8 cellular contexts compared by ENCODE assay signal in the genomic region with DNA sequence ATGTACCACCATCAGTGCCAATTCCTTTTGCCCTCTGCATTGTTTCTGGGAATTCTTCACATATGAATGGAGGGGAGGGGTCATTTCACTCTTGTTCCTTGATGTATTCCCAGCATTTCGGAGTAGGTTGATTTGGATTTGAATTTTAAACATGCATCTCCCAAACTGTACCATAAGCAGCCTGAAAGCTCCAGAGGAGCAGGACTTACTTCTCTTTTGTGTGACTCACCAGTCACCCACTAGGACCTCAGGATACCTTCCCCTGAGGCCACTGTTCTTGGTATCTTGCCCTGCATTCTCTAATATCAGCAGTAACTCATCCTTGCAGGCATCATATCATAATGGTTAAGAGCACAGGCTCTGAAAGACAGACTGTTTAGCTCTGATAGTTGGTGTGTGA. TPM values are rescaled to one million over a fixed set of nuclear protein-coding genes. Genes with fewer than 3 reads are reported as not detected.
DNase-seq lines count a peak whose midpoint lies in the region; ATAC-seq and TF ChIP-seq lines count a peak whose summit lies in the region.

No MANE protein-coding gene starts in this region.

- H3K4me3 ChIP-seq in cardiac muscle cell (peak overlapping the region; percentile 81), adrenal gland (peak overlapping the region in 2 of 4 donors; percentile 60 to 72), lower leg skin (ENCODE audit: low read depth, poor library complexity, severe bottlenecking) (peak overlapping the region; percentile 94), upper lobe of left lung (peak overlapping the region; percentile 74 to 95 (median 78))

- TF ChIP-seq POLR2A in adrenal gland (IDR thresholded peaks at IDR 0.05), result no peak
- no peak for TF ChIP-seq POLR2A in lower leg skin (IDR thresholded peaks at IDR 0.05)
- TF ChIP-seq POLR2A in upper lobe of left lung (IDR thresholded peaks at IDR 0.05), result no peak

- H3K27ac ChIP-seq in cardiac muscle cell (peak overlapping the region; percentile 82), adrenal gland (peak overlapping the region in 3 of 5 donors; percentile 73 to 94 (median 92)), upper lobe of left lung (peak overlapping the region; percentile 80 to 93 (median 92))

- H3K9me3 ChIP-seq in cardiac muscle cell (ENCODE audit: low read depth) (no peaks in the 10 kb centered on the region), adrenal gland (replicated peaks in 1 of 3) (no peaks in the 10 kb centered on the region), upper lobe of left lung (no peaks in the 10 kb centered on the region)

- H3K36me3 ChIP-seq in cardiac muscle cell (peaks cover 13% of the 10 kb centered on the region), adrenal gland (replicated peaks in 1 of 2) (peaks cover 0 to 28% of the 10 kb centered on the region in 2 donors), upper lobe of left lung (peaks cover 4 to 30% (median 18%) of the 10 kb centered on the region in 4 donors)

- intact Hi-C loops in left ventricle myocardium superior (cut with micrococcal nuclease) (no loop called here), adrenal gland (cut with DNase I) (no loop called here), lower leg skin (cut with DNase I; ENCODE audit: low total_unique reads) (no loop called here)

- H3K27me3 ChIP-seq in cardiac muscle cell (no peaks in the 10 kb centered on the region), adrenal gland (no peaks in the 10 kb centered on the region), upper lobe of left lung (no peaks in the 10 kb centered on the region)

- TF ChIP-seq CTCF in cardiac muscle cell (IDR thresholded peaks at IDR 0.05; ENCODE audit: low read depth, low read length), result no peak
- no peak for TF ChIP-seq CTCF in adrenal gland (IDR thresholded peaks at IDR 0.05)
- TF ChIP-seq CTCF in lower leg skin (IDR thresholded peaks at IDR 0.05), result no peak
- TF ChIP-seq CTCF in upper lobe of left lung (IDR thresholded peaks at IDR 0.05), result no peak
- TF ChIP-seq CTCF in GM10266 (IDR thresholded peaks at IDR 0.05; ENCODE audit: control insufficient read depth, insufficient read depth, low read depth, missing control alignments), result no peak

- H3K4me1 ChIP-seq in cardiac muscle cell (ENCODE audit: low read depth) (peaks cover 9% of the 10 kb centered on the region), adrenal gland (replicated peaks in 1 of 2) (peaks cover 13 to 23% of the 10 kb centered on the region in 2 donors), upper lobe of left lung (peaks cover 27 to 35% (median 30%) of the 10 kb centered on the region in 4 donors)

- no peak for DNase-seq in cardiac muscle cell (ENCODE audit: low read depth in 1 of 2, low spot score in 1 of 2)
- no peak for DNase-seq in left ventricle myocardium superior
- no peak for DNase-seq in adrenal gland
- no peak for DNase-seq in lower leg skin (ENCODE audit: low spot score in 2 of 2)
- no peak for DNase-seq in upper lobe of left lung
- DNase-seq in NCI-H128 (lab: John Stamatoyannopoulos, UW; ENCODE audit: unreplicated experiment), result no peak
- no peak for DNase-seq in GM10266 (ENCODE audit: extremely low spot score)
- no peak for DNase-seq in stimulated activated CD4-positive, alpha-beta T cell treated with anti-CD3 and anti-CD28 coated beads, Interleukin-12 subunit alpha, Interleukin-12 subunit beta, amount 100 ng/mL, for 4 hours

- no peak for TF ChIP-seq EP300 in upper lobe of left lung (IDR thresholded peaks at IDR 0.05)

- ATAC-seq in left ventricle myocardium superior (no peak), upper lobe of left lung (ENCODE audit: low FRiP score in 2 of 2) (no peak)

- 50 to 69% (median 60%) methylated on average over 1 of the region's 1 CpG for WGBS in adrenal gland, 4 donors
- 63 to 76% methylated on average over 1 of the region's 1 CpG for WGBS in lower leg skin, 2 donors
- 60 to 79% methylated on average over 1 of the region's 1 CpG for WGBS in upper lobe of left lung, 2 donors

RNA-seq across cellular contexts. Expression of a gene that starts 0.7 kb away (rescaled TPM):
- 49.1 and 76.8 TPM in 2 replicates for total RNA-seq in cardiac muscle cell
- polyA plus RNA-seq in cardiac muscle cell, result 148 and 188 TPM in 2 replicates
- total RNA-seq in left ventricle myocardium superior, result 116 TPM
- 100 to 1,000 TPM in 1 of 8 donors, 10 to 100 TPM in 7; 16.7 to 118 (median 75.1) TPM for total RNA-seq in adrenal gland
- 100 to 1,000 TPM in 2 of 3 donors, 10 to 100 TPM in 1; 65.9 to 143 (median 124) TPM for polyA plus RNA-seq in adrenal gland
- total RNA-seq in lower leg skin, result 10 to 100 TPM; 19.0 to 37.9 (median 27.3) TPM
- total RNA-seq in upper lobe of left lung, result 10 to 100 TPM; 17.2 to 58.2 (median 30.7) TPM

RNA-seq across cellular contexts. Expression of a gene that starts 0.9 kb away (rescaled TPM):
- total RNA-seq in cardiac muscle cell, result 44.3 and 57.2 TPM in 2 replicates
- polyA plus RNA-seq in cardiac muscle cell, result 38.4 and 60.5 TPM in 2 replicates
- 35.9 TPM for total RNA-seq in left ventricle myocardium superior
- total RNA-seq in adrenal gland, result 10 to 100 TPM; 16.1 to 51.9 (median 33.3) TPM
- polyA plus RNA-seq in adrenal gland, result 10 to 100 TPM; 14.2 to 84.9 (median 47.1) TPM
- total RNA-seq in lower leg skin, result 10 to 100 TPM; 18.0 to 25.7 (median 21.3) TPM
- total RNA-seq in upper lobe of left lung, result 100 to 1,000 TPM in 1 of 6 donors, 10 to 100 TPM in 5; 31.2 to 155 (median 37.7) TPM

RNA-seq across cellular contexts. Expression of a gene that starts 4.9 kb away (rescaled TPM):
- total RNA-seq in cardiac muscle cell, result 43.5 and 65.8 TPM in 2 replicates
- polyA plus RNA-seq in cardiac muscle cell, result 33.1 and 44.9 TPM in 2 replicates
- 9.6 TPM for total RNA-seq in left ventricle myocardium superior
- total RNA-seq in adrenal gland, result 10 to 100 TPM; 17.9 to 47.2 (median 35.1) TPM
- 10 to 100 TPM; 12.0 to 30.6 (median 19.3) TPM for polyA plus RNA-seq in adrenal gland
- total RNA-seq in lower leg skin, result 10 to 100 TPM; 11.8 to 18.2 (median 13.6) TPM
- total RNA-seq in upper lobe of left lung, result 10 to 100 TPM; 16.0 to 35.6 (median 20.4) TPM

RNA-seq across cellular contexts. Expression of a gene that starts 17.6 kb away (rescaled TPM):
- total RNA-seq in cardiac muscle cell, result 103 and 115 TPM in 2 replicates
- 75.8 and 88.0 TPM in 2 replicates for polyA plus RNA-seq in cardiac muscle cell
- total RNA-seq in left ventricle myocardium superior, result 2.1 TPM
- 10 to 100 TPM in 3 of 8 donors, 1 to 10 TPM in 5; 2.8 to 16.7 (median 7.6) TPM for total RNA-seq in adrenal gland
- polyA plus RNA-seq in adrenal gland, result 10 to 100 TPM in 1 of 3 donors, 1 to 10 TPM in 2; 2.8 to 14.2 (median 8.1) TPM
- 10 to 100 TPM; 40.9 to 51.9 (median 49.7) TPM for total RNA-seq in lower leg skin
- total RNA-seq in upper lobe of left lung, result 100 to 1,000 TPM in 2 of 6 donors, 10 to 100 TPM in 4; 68.6 to 180 (median 89.4) TPM

RNA-seq across cellular contexts. Expression of a gene that starts 37.1 kb away (rescaled TPM):
- total RNA-seq in cardiac muscle cell (67.3 and 108 TPM in 2 replicates), left ventricle myocardium superior (27.6 TPM), adrenal gland (10 to 100 TPM; 37.9 to 81.6 (median 50.7) TPM), lower leg skin (10 to 100 TPM; 38.5 to 61.9 (median 56.7) TPM), upper lobe of left lung (10 to 100 TPM; 32.0 to 77.2 (median 45.9) TPM)
- polyA plus RNA-seq in cardiac muscle cell (63.8 and 77.1 TPM in 2 replicates), adrenal gland (10 to 100 TPM; 29.6 to 98.2 (median 32.1) TPM)
